Comparison of ENCODE assay signal across 1 cellular context in the genomic region with DNA sequence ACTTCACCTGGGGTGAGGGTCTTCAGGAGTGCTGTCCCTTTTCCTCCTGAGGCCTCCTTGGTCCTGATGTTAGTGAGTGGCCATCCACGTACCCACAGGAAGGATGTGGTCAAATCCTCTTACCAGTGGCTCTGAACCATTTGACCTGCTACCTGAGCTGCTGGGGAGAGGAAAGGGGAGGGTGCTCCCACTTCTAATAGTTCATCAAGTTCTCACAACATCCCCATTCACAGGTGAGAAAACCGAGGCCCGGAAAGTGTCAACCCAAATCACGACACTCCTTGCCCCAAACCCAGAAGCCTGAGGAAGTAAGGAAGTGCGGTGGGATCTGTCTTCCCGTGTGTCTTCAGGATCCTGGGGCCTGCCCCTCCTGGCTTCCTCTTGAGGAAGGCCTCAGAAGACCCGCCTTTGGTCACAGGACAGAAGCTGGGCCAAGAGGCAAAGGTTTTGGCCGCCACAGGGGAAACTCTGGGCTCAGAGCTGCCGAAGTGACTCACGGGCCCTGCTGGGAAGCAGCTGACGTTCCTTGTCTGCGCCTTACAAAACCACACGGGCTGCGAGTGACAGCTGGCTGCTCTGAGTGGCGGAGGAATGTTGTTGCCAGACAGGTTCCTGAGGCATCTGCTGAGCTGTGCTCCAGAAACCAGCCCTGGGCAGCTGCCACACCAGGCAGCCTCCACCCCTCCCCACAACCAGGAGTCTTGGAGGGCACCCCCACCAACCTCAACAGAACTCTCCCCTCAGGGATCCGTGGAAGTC.
A peak's percentile ranks its signal among the peaks of the same experiment; 100 is the strongest.
TF ChIP-seq lines count a peak whose summit lies in the region.

No MANE protein-coding gene starts in this region.

TF ChIP-seq in K562, 482 proteins besides CTCF, POLR2A, EP300 and RAD21 (continued from another document):
- TF ChIP-seq, protein P1, sequence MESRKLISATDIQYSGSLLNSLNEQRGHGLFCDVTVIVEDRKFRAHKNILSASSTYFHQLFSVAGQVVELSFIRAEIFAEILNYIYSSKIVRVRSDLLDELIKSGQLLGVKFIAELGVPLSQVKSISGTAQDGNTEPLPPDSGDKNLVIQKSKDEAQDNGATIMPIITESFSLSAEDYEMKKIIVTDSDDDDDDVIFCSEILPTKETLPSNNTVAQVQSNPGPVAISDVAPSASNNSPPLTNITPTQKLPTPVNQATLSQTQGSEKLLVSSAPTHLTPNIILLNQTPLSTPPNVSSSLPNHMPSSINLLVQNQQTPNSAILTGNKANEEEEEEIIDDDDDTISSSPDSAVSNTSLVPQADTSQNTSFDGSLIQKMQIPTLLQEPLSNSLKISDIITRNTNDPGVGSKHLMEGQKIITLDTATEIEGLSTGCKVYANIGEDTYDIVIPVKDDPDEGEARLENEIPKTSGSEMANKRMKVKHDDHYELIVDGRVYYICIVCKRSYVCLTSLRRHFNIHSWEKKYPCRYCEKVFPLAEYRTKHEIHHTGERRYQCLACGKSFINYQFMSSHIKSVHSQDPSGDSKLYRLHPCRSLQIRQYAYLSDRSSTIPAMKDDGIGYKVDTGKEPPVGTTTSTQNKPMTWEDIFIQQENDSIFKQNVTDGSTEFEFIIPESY (CRISPR knock-in tag; IDR thresholded peaks at IDR 0.05) = 0 out of 2 replicates have a peak, but pooled peaks have one; percentile 47
- 0 out of 4 replicates have a peak, but pooled peaks of 1 of the 2 experiments have one; percentile 42 for TF ChIP-seq FOXK2 (conservative IDR thresholded peaks at IDR 0.05 in 1 of 2, IDR thresholded peaks at IDR 0.05 in 1 of 2; ENCODE audit: low read depth in 2 of 2)
- TF ChIP-seq ZFX (CRISPR knock-in tag; IDR thresholded peaks at IDR 0.05) = peak; percentile 45; the same call in 1 of the 2 replicates
- TF ChIP-seq MEIS2 (IDR thresholded peaks at IDR 0.05; ENCODE audit: partially characterized antibody) = peak; percentile 45
- TF ChIP-seq, protein P2, sequence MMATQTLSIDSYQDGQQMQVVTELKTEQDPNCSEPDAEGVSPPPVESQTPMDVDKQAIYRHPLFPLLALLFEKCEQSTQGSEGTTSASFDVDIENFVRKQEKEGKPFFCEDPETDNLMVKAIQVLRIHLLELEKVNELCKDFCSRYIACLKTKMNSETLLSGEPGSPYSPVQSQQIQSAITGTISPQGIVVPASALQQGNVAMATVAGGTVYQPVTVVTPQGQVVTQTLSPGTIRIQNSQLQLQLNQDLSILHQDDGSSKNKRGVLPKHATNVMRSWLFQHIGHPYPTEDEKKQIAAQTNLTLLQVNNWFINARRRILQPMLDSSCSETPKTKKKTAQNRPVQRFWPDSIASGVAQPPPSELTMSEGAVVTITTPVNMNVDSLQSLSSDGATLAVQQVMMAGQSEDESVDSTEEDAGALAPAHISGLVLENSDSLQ (IDR thresholded peaks at IDR 0.05) = peak; percentile 84
- TF ChIP-seq, protein P3, sequence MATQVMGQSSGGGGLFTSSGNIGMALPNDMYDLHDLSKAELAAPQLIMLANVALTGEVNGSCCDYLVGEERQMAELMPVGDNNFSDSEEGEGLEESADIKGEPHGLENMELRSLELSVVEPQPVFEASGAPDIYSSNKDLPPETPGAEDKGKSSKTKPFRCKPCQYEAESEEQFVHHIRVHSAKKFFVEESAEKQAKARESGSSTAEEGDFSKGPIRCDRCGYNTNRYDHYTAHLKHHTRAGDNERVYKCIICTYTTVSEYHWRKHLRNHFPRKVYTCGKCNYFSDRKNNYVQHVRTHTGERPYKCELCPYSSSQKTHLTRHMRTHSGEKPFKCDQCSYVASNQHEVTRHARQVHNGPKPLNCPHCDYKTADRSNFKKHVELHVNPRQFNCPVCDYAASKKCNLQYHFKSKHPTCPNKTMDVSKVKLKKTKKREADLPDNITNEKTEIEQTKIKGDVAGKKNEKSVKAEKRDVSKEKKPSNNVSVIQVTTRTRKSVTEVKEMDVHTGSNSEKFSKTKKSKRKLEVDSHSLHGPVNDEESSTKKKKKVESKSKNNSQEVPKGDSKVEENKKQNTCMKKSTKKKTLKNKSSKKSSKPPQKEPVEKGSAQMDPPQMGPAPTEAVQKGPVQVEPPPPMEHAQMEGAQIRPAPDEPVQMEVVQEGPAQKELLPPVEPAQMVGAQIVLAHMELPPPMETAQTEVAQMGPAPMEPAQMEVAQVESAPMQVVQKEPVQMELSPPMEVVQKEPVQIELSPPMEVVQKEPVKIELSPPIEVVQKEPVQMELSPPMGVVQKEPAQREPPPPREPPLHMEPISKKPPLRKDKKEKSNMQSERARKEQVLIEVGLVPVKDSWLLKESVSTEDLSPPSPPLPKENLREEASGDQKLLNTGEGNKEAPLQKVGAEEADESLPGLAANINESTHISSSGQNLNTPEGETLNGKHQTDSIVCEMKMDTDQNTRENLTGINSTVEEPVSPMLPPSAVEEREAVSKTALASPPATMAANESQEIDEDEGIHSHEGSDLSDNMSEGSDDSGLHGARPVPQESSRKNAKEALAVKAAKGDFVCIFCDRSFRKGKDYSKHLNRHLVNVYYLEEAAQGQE (CRISPR knock-in tag; IDR thresholded peaks at IDR 0.05; ENCODE audit: low read depth) = no peak
- TF ChIP-seq, protein P4, sequence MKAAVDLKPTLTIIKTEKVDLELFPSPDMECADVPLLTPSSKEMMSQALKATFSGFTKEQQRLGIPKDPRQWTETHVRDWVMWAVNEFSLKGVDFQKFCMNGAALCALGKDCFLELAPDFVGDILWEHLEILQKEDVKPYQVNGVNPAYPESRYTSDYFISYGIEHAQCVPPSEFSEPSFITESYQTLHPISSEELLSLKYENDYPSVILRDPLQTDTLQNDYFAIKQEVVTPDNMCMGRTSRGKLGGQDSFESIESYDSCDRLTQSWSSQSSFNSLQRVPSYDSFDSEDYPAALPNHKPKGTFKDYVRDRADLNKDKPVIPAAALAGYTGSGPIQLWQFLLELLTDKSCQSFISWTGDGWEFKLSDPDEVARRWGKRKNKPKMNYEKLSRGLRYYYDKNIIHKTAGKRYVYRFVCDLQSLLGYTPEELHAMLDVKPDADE (conservative IDR thresholded peaks at IDR 0.05; ENCODE audit: control insufficient read depth, low read depth, low read length) = no peak
- no peak for TF ChIP-seq KHSRP (IDR thresholded peaks at IDR 0.05)
- TF ChIP-seq MAZ (CRISPR knock-in tag; conservative IDR thresholded peaks at IDR 0.05 in 1 of 2, IDR thresholded peaks at IDR 0.05 in 1 of 2) = no peak
- TF ChIP-seq SPI1 (IDR thresholded peaks at IDR 0.05; ENCODE audit: borderline replicate concordance, low read depth, low read length) = 0 out of 2 replicates have a peak, but pooled peaks have one; percentile 22
- TF ChIP-seq FOXJ3 (CRISPR knock-in tag; IDR thresholded peaks at IDR 0.05) = no peak
- TF ChIP-seq HLTF (IDR thresholded peaks at IDR 0.05) = no peak
- no peak for TF ChIP-seq HNRNPH1 (optimal IDR thresholded peaks at IDR 0.05; ENCODE audit: low read depth, low read length)
- no peak for TF ChIP-seq BRD4 (IDR thresholded peaks at IDR 0.05)
- TF ChIP-seq SRSF3 (IDR thresholded peaks at IDR 0.05; ENCODE audit: insufficient read depth, low read length) = no peak
- TF ChIP-seq CREM (IDR thresholded peaks at IDR 0.05; ENCODE audit: low read depth) = peak; percentile 81
- TF ChIP-seq TEAD4 (IDR thresholded peaks at IDR 0.05; ENCODE audit: low read length) = peak; percentile 15; the same call in 1 of the 2 replicates
- no peak for TF ChIP-seq TEAD4 (CRISPR knock-in tag; IDR thresholded peaks at IDR 0.05; ENCODE audit: borderline replicate concordance)
- TF ChIP-seq ATF1 (CRISPR knock-in tag; IDR thresholded peaks at IDR 0.05) = no peak
- no peak for TF ChIP-seq ATF1 (tag; IDR thresholded peaks at IDR 0.05)
- TF ChIP-seq MED1 (CRISPR knock-in tag; IDR thresholded peaks at IDR 0.05; ENCODE audit: borderline replicate concordance) = no peak
- peak; percentile 47; the same call in 1 of the 2 replicates for TF ChIP-seq CXXC5 (CRISPR knock-in tag; IDR thresholded peaks at IDR 0.05)
- TF ChIP-seq, protein P5, sequence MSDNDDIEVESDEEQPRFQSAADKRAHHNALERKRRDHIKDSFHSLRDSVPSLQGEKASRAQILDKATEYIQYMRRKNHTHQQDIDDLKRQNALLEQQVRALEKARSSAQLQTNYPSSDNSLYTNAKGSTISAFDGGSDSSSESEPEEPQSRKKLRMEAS (CRISPR knock-in tag; IDR thresholded peaks at IDR 0.05) = peak; percentile 23; the same call in 1 of the 2 replicates
- no peak for TF ChIP-seq HMGN3 (IDR thresholded peaks at IDR 0.05; ENCODE audit: borderline replicate concordance, extremely low read depth, insufficient read length, low read depth, low read length)
- TF ChIP-seq ZZZ3 (IDR thresholded peaks at IDR 0.05) = no peak
- peak; percentile 15 for TF ChIP-seq PHF20 (IDR thresholded peaks at IDR 0.05; ENCODE audit: partially characterized antibody)
- no peak for TF ChIP-seq CBFB (CRISPR knock-in tag; IDR thresholded peaks at IDR 0.05)
- no peak for TF ChIP-seq KLF16 (IDR thresholded peaks at IDR 0.05)
- TF ChIP-seq HDAC8 (tag; IDR thresholded peaks at IDR 0.05) = no peak
- TF ChIP-seq BCOR (IDR thresholded peaks at IDR 0.05) = 0 out of 2 replicates have a peak, but pooled peaks have one; percentile 16
- TF ChIP-seq ZNF586 (CRISPR knock-in tag; conservative IDR thresholded peaks at IDR 0.05) = no peak
- 0 out of 2 replicates have a peak, but pooled peaks have one; percentile 48 for TF ChIP-seq ZBTB17 (CRISPR knock-in tag; IDR thresholded peaks at IDR 0.05)
- TF ChIP-seq, protein P6, sequence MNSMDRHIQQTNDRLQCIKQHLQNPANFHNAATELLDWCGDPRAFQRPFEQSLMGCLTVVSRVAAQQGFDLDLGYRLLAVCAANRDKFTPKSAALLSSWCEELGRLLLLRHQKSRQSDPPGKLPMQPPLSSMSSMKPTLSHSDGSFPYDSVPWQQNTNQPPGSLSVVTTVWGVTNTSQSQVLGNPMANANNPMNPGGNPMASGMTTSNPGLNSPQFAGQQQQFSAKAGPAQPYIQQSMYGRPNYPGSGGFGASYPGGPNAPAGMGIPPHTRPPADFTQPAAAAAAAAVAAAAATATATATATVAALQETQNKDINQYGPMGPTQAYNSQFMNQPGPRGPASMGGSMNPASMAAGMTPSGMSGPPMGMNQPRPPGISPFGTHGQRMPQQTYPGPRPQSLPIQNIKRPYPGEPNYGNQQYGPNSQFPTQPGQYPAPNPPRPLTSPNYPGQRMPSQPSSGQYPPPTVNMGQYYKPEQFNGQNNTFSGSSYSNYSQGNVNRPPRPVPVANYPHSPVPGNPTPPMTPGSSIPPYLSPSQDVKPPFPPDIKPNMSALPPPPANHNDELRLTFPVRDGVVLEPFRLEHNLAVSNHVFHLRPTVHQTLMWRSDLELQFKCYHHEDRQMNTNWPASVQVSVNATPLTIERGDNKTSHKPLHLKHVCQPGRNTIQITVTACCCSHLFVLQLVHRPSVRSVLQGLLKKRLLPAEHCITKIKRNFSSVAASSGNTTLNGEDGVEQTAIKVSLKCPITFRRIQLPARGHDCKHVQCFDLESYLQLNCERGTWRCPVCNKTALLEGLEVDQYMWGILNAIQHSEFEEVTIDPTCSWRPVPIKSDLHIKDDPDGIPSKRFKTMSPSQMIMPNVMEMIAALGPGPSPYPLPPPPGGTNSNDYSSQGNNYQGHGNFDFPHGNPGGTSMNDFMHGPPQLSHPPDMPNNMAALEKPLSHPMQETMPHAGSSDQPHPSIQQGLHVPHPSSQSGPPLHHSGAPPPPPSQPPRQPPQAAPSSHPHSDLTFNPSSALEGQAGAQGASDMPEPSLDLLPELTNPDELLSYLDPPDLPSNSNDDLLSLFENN (IDR thresholded peaks at IDR 0.05; ENCODE audit: low read depth in 2 of 2, low read length in 2 of 2) = no peak
